9 cellular contexts compared by ENCODE assay signal in the genomic region with DNA sequence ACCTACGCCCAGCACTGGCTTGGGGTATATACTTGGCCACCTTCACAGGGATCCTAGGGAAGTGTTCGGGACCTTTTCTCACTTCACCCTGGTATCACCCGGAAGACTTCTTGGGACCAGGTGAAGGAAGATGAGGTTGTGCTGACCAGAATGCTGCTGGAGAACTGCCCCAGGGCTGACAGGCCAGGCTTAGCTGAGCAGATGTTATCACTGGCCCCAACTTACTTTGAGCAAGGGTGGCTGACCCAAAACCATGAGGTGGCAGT. TPM values are rescaled to one million over a fixed set of nuclear protein-coding genes. Genes with fewer than 3 reads are reported as not detected.
A peak's percentile ranks its signal among the peaks of the same experiment; 100 is the strongest.
DNase-seq lines count a peak whose midpoint lies in the region; ATAC-seq and TF ChIP-seq lines count a peak whose summit lies in the region.
"Had no signal": no experiment of that assay in that cellular context is flagged by ENCODE, and none has a peak within 500 bp of the region (broad histone marks: within the 10 kb centered on the region; RNA-seq: fewer than 3 reads in every experiment).

No MANE protein-coding gene starts in this region.

- no peak overlapping the region for H3K4me2 ChIP-seq in osteoblast (ENCODE audit: insufficient read depth, low read length)

- ATAC-seq in effector memory CD8-positive, alpha-beta T cell (replicated peaks), result no peak
- ATAC-seq in HG02798 (IDR thresholded peaks at IDR 0.05; ENCODE audit: poor library complexity, unreplicated experiment), result no peak

- peak; percentile 48 for DNase-seq in AG08395 (ENCODE audit: low spot score)
- DNase-seq in HuH-7 (ENCODE audit: low spot score), result peak; percentile 32
- DNase-seq in effector memory CD8-positive, alpha-beta T cell, result no peak
- no peak for DNase-seq in osteoblast (ENCODE audit: insufficient read length, low spot score, missing footprints)
- no peak for DNase-seq in DMS53 (lab: John Stamatoyannopoulos, UW)
- DNase-seq in KBM-7, result no peak
- no peak for DNase-seq in NAMALWA (ENCODE audit: low spot score)
- DNase-seq: DMS153 had no signal

- peaks cover 22 to 24% of the 10 kb centered on the region in 2 donors for H3K4me1 Mint-ChIP-seq in effector memory CD8-positive, alpha-beta T cell (ENCODE audit: low read depth in 2 of 2)

- no peak overlapping the region for H2AFZ ChIP-seq in osteoblast (ENCODE audit: low read length)

- H3K27me3 ChIP-seq in osteoblast (ENCODE audit: insufficient read depth, low read length), result no peaks in the 10 kb centered on the region

- peaks cover 39% of the 10 kb centered on the region for H4K20me1 ChIP-seq in osteoblast (ENCODE audit: insufficient read depth, low read length)

- H3K4me3 ChIP-seq in osteoblast (ENCODE audit: insufficient read depth, low read length), result no peak overlapping the region

- H3K27ac ChIP-seq in osteoblast (ENCODE audit: low read depth, low read length), result peak overlapping the region; percentile 32

- H3K36me3 ChIP-seq in osteoblast (ENCODE audit: insufficient read depth, low read length), result peaks cover 27% of the 10 kb centered on the region

- TF ChIP-seq CTCF in osteoblast (IDR thresholded peaks at IDR 0.05; ENCODE audit: extremely low read depth, low read depth, low read length), result no peak

- no peaks in the 10 kb centered on the region for H3K27me3 Mint-ChIP-seq in effector memory CD8-positive, alpha-beta T cell

- peaks cover 30% of the 10 kb centered on the region for H3K4me1 ChIP-seq in osteoblast (ENCODE audit: insufficient read depth, low read length)

- H3K27ac Mint-ChIP-seq in effector memory CD8-positive, alpha-beta T cell, result peak overlapping the region; percentile 97

- H3K9me3 ChIP-seq in osteoblast (ENCODE audit: low read depth, low read length), result no peaks in the 10 kb centered on the region

- H3K4me3 Mint-ChIP-seq in effector memory CD8-positive, alpha-beta T cell, result peak overlapping the region in 1 of 2 donors; percentile 49

- in situ Hi-C loops in KBM-7 (cut with MboI; ENCODE audit: low pct_unique_long_range_greater_than_20kb, low sequenced_read_pairs), result no loop called here

- H3K9me3 Mint-ChIP-seq in effector memory CD8-positive, alpha-beta T cell, result no peaks in the 10 kb centered on the region

- H3K79me2 ChIP-seq in osteoblast (ENCODE audit: insufficient read depth, low read length), result peaks cover 29% of the 10 kb centered on the region

- H3K36me3 Mint-ChIP-seq in effector memory CD8-positive, alpha-beta T cell (ENCODE audit: insufficient read depth), result peaks cover 72% of the 10 kb centered on the region

RNA-seq across cellular contexts. Expression of gene FTH1, which starts 4.5 kb away (rescaled TPM):
- 1,459 and 1,507 TPM in 2 replicates for total RNA-seq in osteoblast

RNA-seq across cellular contexts. Expression of gene BEST1, which starts 12.8 kb away (rescaled TPM):
- 5.6 and 8.0 TPM in 2 replicates for total RNA-seq in osteoblast

RNA-seq across cellular contexts. Expression of gene RAB3IL1, which starts 45.6 kb away (rescaled TPM):
- total RNA-seq in osteoblast, result 15.9 and 20.3 TPM in 2 replicates

Comparison
In these comparisons a context has a peak if more than half of its experiments do, and no peak if none do; other contexts are left out.
1. DNase-seq: peak in AG08395 (single experiment) and HuH-7 (single experiment); none in effector memory CD8-positive, alpha-beta T cell (0 of 3), osteoblast (single experiment), DMS53 (single experiment), KBM-7 (single experiment) and NAMALWA (single experiment).